In the genomic region with DNA sequence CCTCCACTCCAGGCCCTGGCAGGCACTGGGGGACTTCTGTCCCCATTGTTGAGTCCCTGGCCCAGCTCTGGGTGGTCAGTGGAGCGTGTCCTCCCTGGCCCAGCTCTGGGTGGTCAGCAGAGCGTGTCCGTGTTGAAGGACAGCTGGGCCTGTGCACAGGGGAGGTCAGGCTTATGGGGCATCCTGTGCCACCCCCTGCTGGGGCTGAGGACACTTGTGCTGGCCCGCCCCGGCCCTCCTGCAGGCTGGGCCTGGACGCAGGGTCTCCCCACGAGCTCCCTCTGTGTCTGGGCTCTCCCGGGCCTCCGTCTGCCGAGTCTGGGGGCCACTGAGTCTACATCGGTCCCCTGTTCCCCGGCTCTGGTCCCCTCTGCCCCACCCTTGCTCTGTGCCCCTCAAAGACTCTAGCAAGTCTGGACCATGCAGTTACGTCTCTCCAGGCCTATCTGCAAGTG, we compare ENCODE assay signal across 25 cellular contexts. TPM values are rescaled to one million over a fixed set of nuclear protein-coding genes. Genes with fewer than 3 reads are reported as not detected.
"Had no signal": no experiment of that assay in that cellular context is flagged by ENCODE, and none has a peak within 500 bp of the region (broad histone marks: within the 10 kb centered on the region; RNA-seq: fewer than 3 reads in every experiment).

No MANE protein-coding gene starts in this region.

- H3K4me1 ChIP-seq: body of pancreas, prostate gland, transverse colon had no signal

- H3K36me3 ChIP-seq: prostate gland, transverse colon had no signal

- H3K9me3 ChIP-seq: body of pancreas, esophagus squamous epithelium, prostate gland, transverse colon had no signal

- ATAC-seq: activated CD8-positive, alpha-beta T cell treated with anti-CD3 and anti-CD28 coated beads, Interleukin-2, amount 10 ng/mL, durations not matched to agents 7 days and 5 days; activated naive CD4-positive, alpha-beta T cell treated with anti-CD3 and anti-CD28 coated beads, Interleukin-2, amount 50 U/mL, for 72 hours; activated T-cell treated with anti-CD3 and anti-CD28 coated beads, Interleukin-2, amount 50 U/mL, for 72 hours had no signal

- DNase-seq: activated CD4-positive, alpha-beta T cell treated with anti-CD3 and anti-CD28 coated beads, Interleukin-2, amount 10 ng/mL, durations not matched to agents 24 days and 14 days; activated CD4-positive, CD25-positive, alpha-beta regulatory T cell; activated CD8-positive, alpha-beta memory T cell treated with anti-CD3 and anti-CD28 coated beads, Interleukin-2, amount 50 U/mL, for 4 hours; activated CD8-positive, alpha-beta T cell treated with anti-CD3 and anti-CD28 coated beads, Interleukin-2, amount 10 ng/mL, durations not matched to agents 7 days and 5 days; activated gamma-delta T cell; activated T-cell treated with anti-CD3 and anti-CD28 coated beads, Interleukin-2, amount 50 U/mL, for 72 hours; amniotic stem cell; central memory CD4-positive, alpha-beta T cell; cortex of kidney; effector CD8-positive, alpha-beta T cell; esophagus squamous epithelium; hypothalamus; small intestine; stimulated activated CD4-positive, alpha-beta T cell treated with anti-CD3 and anti-CD28 coated beads, Interleukin-4, amount 100 ng/mL, for 24 hours; stimulated activated naive CD4-positive, alpha-beta T cell; transverse colon had no signal

- H3K27ac ChIP-seq: body of pancreas, esophagus squamous epithelium, prostate gland, transverse colon had no signal

- H3K27me3 ChIP-seq: body of pancreas, esophagus squamous epithelium, transverse colon had no signal

- FAIRE-seq: endothelial cell of umbilical vein, small intestine had no signal

- H3K4me3 ChIP-seq: body of pancreas, esophagus squamous epithelium, prostate gland, transverse colon had no signal

RNA-seq across cellular contexts. Expression of a gene that starts 11.5 kb away (rescaled TPM):
- total RNA-seq: activated CD4-positive, alpha-beta T cell treated with anti-CD3 and anti-CD28 coated beads, Interleukin-2, amount 10 ng/mL, durations not matched to agents 24 days and 14 days; activated naive CD4-positive, alpha-beta T cell treated with anti-CD3 and anti-CD28 coated beads, Interleukin-2, amount 50 U/mL, for 72 hours; endothelial cell of umbilical vein; kidney epithelial cell had no signal
- polyA plus RNA-seq: neural cell had no signal

RNA-seq across cellular contexts. Expression of a gene that starts 24.0 kb away (rescaled TPM):
- total RNA-seq: activated CD4-positive, alpha-beta T cell treated with anti-CD3 and anti-CD28 coated beads, Interleukin-2, amount 10 ng/mL, durations not matched to agents 24 days and 14 days; body of pancreas; endothelial cell of umbilical vein; fibroblast of villous mesenchyme; kidney epithelial cell; osteoblast; transverse colon had no signal
- polyA plus RNA-seq: endothelial cell of umbilical vein had no signal

RNA-seq across cellular contexts. Expression of a gene that starts 25.1 kb away (rescaled TPM):
- total RNA-seq: activated CD4-positive, alpha-beta T cell treated with anti-CD3 and anti-CD28 coated beads, Interleukin-2, amount 10 ng/mL, durations not matched to agents 24 days and 14 days; activated CD8-positive, alpha-beta T cell treated with anti-CD3 and anti-CD28 coated beads, Interleukin-2, amount 10 ng/mL, durations not matched to agents 7 days and 5 days; activated naive CD4-positive, alpha-beta T cell treated with anti-CD3 and anti-CD28 coated beads, Interleukin-2, amount 50 U/mL, for 72 hours; activated T-cell treated with anti-CD3 and anti-CD28 coated beads, Interleukin-2, amount 50 U/mL, for 72 hours; body of pancreas; endothelial cell of umbilical vein; kidney epithelial cell; subcutaneous adipose tissue had no signal
- polyA plus RNA-seq: endothelial cell of umbilical vein, neural cell had no signal
